Comparison of ENCODE assay signal across 11 cellular contexts in the genomic region with DNA sequence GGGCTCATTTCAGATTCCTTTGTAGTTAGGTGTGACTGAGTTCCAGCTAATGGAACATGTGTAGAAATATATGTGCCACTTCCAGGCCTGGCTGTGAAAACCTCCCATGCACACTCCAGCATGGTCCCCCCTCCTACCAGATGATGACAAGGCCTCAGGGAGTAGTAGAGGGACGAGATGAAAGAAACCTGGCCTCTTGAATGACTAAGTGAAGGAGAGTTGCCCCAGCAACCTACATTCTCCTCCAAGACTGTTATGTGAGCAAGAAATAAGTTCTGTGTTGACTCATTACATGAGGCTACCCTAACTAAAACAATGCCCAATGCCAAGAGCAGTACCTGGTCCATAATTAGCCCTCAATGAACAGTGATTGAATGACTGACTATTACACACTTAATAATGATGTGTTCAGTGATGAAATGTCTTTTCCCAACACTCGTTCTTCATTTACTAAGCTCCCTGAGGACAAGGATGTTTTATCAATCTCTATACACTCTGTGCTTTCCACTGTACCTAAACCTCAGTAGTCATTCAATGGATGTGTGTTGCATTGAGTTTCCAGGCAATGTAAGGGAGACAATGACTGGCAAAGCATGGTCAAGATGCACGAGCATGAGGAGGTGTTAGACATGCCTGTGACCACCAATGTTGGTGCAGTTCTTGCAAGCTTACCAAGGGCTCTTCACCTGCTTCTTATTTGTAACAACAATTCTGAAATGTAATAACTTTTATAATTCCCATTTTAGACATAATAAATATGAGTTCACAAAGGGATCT.
A peak's percentile ranks its signal among the peaks of the same experiment; 100 is the strongest.
DNase-seq lines count a peak whose midpoint lies in the region; ATAC-seq and TF ChIP-seq lines count a peak whose summit lies in the region.
"Had no signal": no experiment of that assay in that cellular context is flagged by ENCODE, and none has a peak within 500 bp of the region (broad histone marks: within the 10 kb centered on the region; RNA-seq: fewer than 3 reads in every experiment).

No MANE protein-coding gene starts in this region.

- no peak overlapping the region for H3K4me3 ChIP-seq in fibroblast of villous mesenchyme (ENCODE audit: low read depth, low read length)
- H3K4me3 ChIP-seq: gastrocnemius medialis had no signal

- peak; percentile 88 for ATAC-seq in stimulated activated naive CD8-positive, alpha-beta T cell treated with anti-CD3 and anti-CD28 coated beads, Interleukin-15, amount 100 ng/mL, for 72 hours
- ATAC-seq in Right ventricle myocardium superior (ENCODE audit: poor library complexity): no peak

- no peak overlapping the region for H3K4me3 Mint-ChIP-seq in activated CD4-positive, alpha-beta memory T cell treated with anti-CD3 and anti-CD28 coated beads for 36 hours
- peak overlapping the region; percentile 8 to 18 for H3K4me3 Mint-ChIP-seq in stimulated activated naive CD8-positive, alpha-beta T cell treated with anti-CD3 and anti-CD28 coated beads, Interleukin-15, amount 100 ng/mL, for 72 hours
- no peak overlapping the region for H3K4me3 Mint-ChIP-seq in mesothelial cell of epicardium
- H3K4me3 Mint-ChIP-seq: B cell had no signal

- CTCF ChIA-PET in activated CD4-positive, alpha-beta memory T cell treated with anti-CD3 and anti-CD28 coated beads for 36 hours (lab: Charles Lee): interaction anchor here (0.9 to 2.4 kb wide), 7 partner anchors 59 to 348 kb away, joined by 3 to 12 read pairs (median 3); a partner anchor contains a TSS
- CTCF ChIA-PET in GM10248 (lab: Yijun Ruan, JAX): interaction anchor here (1.3 to 1.5 kb wide), 3 partner anchors 18 to 68 kb away, joined by 3 to 5 read pairs (median 5); no protein-coding TSS in a partner anchor

- intact Hi-C loops in activated CD4-positive, alpha-beta memory T cell treated with anti-CD3 and anti-CD28 coated beads for 36 hours (cut with micrococcal nuclease): loop anchor here (1.0 to 10.0 kb wide), 15 partner anchors 26 to 1238 kb away; no protein-coding TSS in a partner anchor
- intact Hi-C loops in Right ventricle myocardium superior (cut with DNase I): no loop called here

- TF ChIP-seq CTCF in fibroblast of villous mesenchyme (IDR thresholded peaks at IDR 0.05; ENCODE audit: insufficient read depth, low read depth, low read length): no peak
- TF ChIP-seq CTCF in GM10248 (IDR thresholded peaks at IDR 0.05; ENCODE audit: control extremely low read depth, extremely low read depth, low read depth, missing control alignments): no peak
- TF ChIP-seq CTCF in mesothelial cell of epicardium (IDR thresholded peaks at IDR 0.05; ENCODE audit: unreplicated experiment): no peak

- peaks cover 2% of the 10 kb centered on the region for H3K36me3 Mint-ChIP-seq in activated CD4-positive, alpha-beta memory T cell treated with anti-CD3 and anti-CD28 coated beads for 36 hours
- H3K36me3 Mint-ChIP-seq in mesothelial cell of epicardium: no peaks in the 10 kb centered on the region

- peaks cover 3% of the 10 kb centered on the region for H3K9me3 Mint-ChIP-seq in activated CD4-positive, alpha-beta memory T cell treated with anti-CD3 and anti-CD28 coated beads for 36 hours
- peaks cover 0 to 14% of the 10 kb centered on the region in 2 donors for H3K9me3 Mint-ChIP-seq in stimulated activated naive CD8-positive, alpha-beta T cell treated with anti-CD3 and anti-CD28 coated beads, Interleukin-15, amount 100 ng/mL, for 72 hours
- peaks cover 8% of the 10 kb centered on the region for H3K9me3 Mint-ChIP-seq in mesothelial cell of epicardium

- DNase-seq in activated T-cell treated with anti-CD3 and anti-CD28 coated beads for 48 hours (ENCODE audit: low read depth) (peak; percentile 45), fibroblast of villous mesenchyme (ENCODE audit: low read depth) (peak; percentile 27), GM10248 (ENCODE audit: extremely low spot score) (no peak), Right ventricle myocardium superior (no peak), mesothelial cell of epicardium (ENCODE audit: low spot score in 2 of 2, unreplicated experiment in 2 of 2) (no peak)
- DNase-seq in activated T-cell treated with anti-CD3 and anti-CD28 coated beads, Interleukin-2, amount 50 U/mL, for 1 hour: no peak
- DNase-seq in activated CD4-positive, alpha-beta memory T cell treated with anti-CD3 and anti-CD28 coated beads for 36 hours: peak; percentile 82
- DNase-seq in stimulated activated naive CD8-positive, alpha-beta T cell treated with anti-CD3 and anti-CD28 coated beads, Interleukin-15, amount 100 ng/mL, for 72 hours: peak; percentile 39 to 62
- DNase-seq: gastrocnemius medialis, NCI-H2227 treated with DMSO at 0.1 percent for 48 hours had no signal

- POLR2A ChIA-PET in activated CD4-positive, alpha-beta memory T cell treated with anti-CD3 and anti-CD28 coated beads for 36 hours (lab: Charles Lee): interaction anchor here (0.6 to 2.1 kb wide), 7 partner anchors 30 to 1788 kb away, joined by 3 to 11 read pairs (median 4); a partner anchor contains a TSS
- POLR2A ChIA-PET in GM10248 (lab: Yijun Ruan, JAX): no interaction called here

- peaks cover 71% of the 10 kb centered on the region for H3K4me1 Mint-ChIP-seq in activated CD4-positive, alpha-beta memory T cell treated with anti-CD3 and anti-CD28 coated beads for 36 hours (ENCODE audit: low read depth)
- H3K4me1 Mint-ChIP-seq in stimulated activated naive CD8-positive, alpha-beta T cell treated with anti-CD3 and anti-CD28 coated beads, Interleukin-15, amount 100 ng/mL, for 72 hours: peaks cover 65% of the 10 kb centered on the region
- peaks cover 33% of the 10 kb centered on the region for H3K4me1 Mint-ChIP-seq in mesothelial cell of epicardium

- peaks cover 2% of the 10 kb centered on the region for H3K27me3 Mint-ChIP-seq in activated CD4-positive, alpha-beta memory T cell treated with anti-CD3 and anti-CD28 coated beads for 36 hours
- peaks cover 5% of the 10 kb centered on the region for H3K27me3 Mint-ChIP-seq in stimulated activated naive CD8-positive, alpha-beta T cell treated with anti-CD3 and anti-CD28 coated beads, Interleukin-15, amount 100 ng/mL, for 72 hours
- H3K27me3 Mint-ChIP-seq in mesothelial cell of epicardium (ENCODE audit: low read depth): no peaks in the 10 kb centered on the region

- peak overlapping the region; percentile 87 for H3K27ac Mint-ChIP-seq in activated CD4-positive, alpha-beta memory T cell treated with anti-CD3 and anti-CD28 coated beads for 36 hours
- H3K27ac Mint-ChIP-seq in stimulated activated naive CD8-positive, alpha-beta T cell treated with anti-CD3 and anti-CD28 coated beads, Interleukin-15, amount 100 ng/mL, for 72 hours: peak overlapping the region; percentile 78 to 89
- H3K27ac Mint-ChIP-seq in mesothelial cell of epicardium: no peak overlapping the region
- H3K27ac Mint-ChIP-seq: B cell had no signal

Comparison
In these comparisons a context has a peak if more than half of its experiments do, and no peak if none do; other contexts are left out.
1. DNase-seq: peak in activated T-cell treated with anti-CD3 and anti-CD28 coated beads for 48 hours (single experiment), activated CD4-positive, alpha-beta memory T cell treated with anti-CD3 and anti-CD28 coated beads for 36 hours (single experiment), fibroblast of villous mesenchyme (single experiment) and stimulated activated naive CD8-positive, alpha-beta T cell treated with anti-CD3 and anti-CD28 coated beads, Interleukin-15, amount 100 ng/mL, for 72 hours (2 of 2); none in activated T-cell treated with anti-CD3 and anti-CD28 coated beads, Interleukin-2, amount 50 U/mL, for 1 hour (single experiment), GM10248 (single experiment), Right ventricle myocardium superior (single experiment) and mesothelial cell of epicardium (0 of 2).
2. H3K4me3 Mint-ChIP-seq: peak in stimulated activated naive CD8-positive, alpha-beta T cell treated with anti-CD3 and anti-CD28 coated beads, Interleukin-15, amount 100 ng/mL, for 72 hours (2 of 2); none in activated CD4-positive, alpha-beta memory T cell treated with anti-CD3 and anti-CD28 coated beads for 36 hours (single experiment) and mesothelial cell of epicardium (single experiment).